14 cellular contexts compared by ENCODE assay signal in the genomic region with DNA sequence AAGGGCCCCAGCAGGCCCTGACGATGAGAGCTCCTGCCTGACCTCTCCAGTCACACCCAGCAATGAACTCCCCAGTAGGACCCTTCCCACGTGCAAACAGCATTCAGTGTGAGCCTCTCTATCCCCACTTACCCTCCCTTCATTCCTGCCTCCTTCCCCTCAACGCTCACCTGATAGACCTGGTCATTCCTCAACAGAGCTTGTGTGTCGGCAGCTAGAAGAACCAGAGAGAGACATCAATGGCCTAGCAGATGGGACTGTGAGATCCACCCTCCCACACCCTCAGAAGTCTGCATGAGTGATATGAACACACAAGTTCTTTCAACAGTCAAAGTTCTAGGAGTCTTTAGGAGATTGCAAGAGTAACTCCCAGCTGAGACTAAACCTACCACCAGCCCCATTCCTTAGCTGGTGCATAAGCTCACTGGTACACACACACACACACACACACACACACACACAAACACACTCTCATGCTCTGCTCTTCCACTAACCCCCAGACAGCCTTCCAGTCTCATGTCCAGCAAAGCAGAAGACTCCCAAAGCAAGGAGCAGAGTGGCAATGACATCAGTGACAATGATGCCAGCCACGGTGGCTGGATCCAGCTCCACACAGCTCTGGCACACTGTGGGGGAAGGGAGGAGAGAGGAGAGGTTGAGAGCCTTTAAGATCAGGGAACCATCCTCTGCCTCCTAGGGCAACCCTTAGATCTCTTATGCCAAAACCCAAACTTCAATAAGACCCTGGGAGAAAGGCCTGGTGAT. TPM values are rescaled to one million over a fixed set of nuclear protein-coding genes. Genes with fewer than 3 reads are reported as not detected.
DNase-seq lines count a peak whose midpoint lies in the region; ATAC-seq and TF ChIP-seq lines count a peak whose summit lies in the region.
"Had no signal": no experiment of that assay in that cellular context is flagged by ENCODE, and none has a peak within 500 bp of the region (broad histone marks: within the 10 kb centered on the region; RNA-seq: fewer than 3 reads in every experiment).

No MANE protein-coding gene starts in this region.

- TF ChIP-seq CTCF in brain microvascular endothelial cell (IDR thresholded peaks at IDR 0.05; ENCODE audit: low read depth, low read length, missing control alignments) = no peak
- no peak for TF ChIP-seq CTCF in foreskin fibroblast (IDR thresholded peaks at IDR 0.05; ENCODE audit: low read depth, low read length)

- H3K4me3 ChIP-seq in brain microvascular endothelial cell (ENCODE audit: low read depth, low read length) = no peak overlapping the region
- H3K4me3 ChIP-seq in foreskin fibroblast (ENCODE audit: low read depth in 1 of 2, low read length in 2 of 2) = no peak overlapping the region
- H3K4me3 ChIP-seq: ovary, smooth muscle cell, tibial artery had no signal

- peak overlapping the region in 2 of 4 donors; percentile 55 to 81 for H3K4me3 Mint-ChIP-seq in IgD-negative memory B cell
- H3K4me3 Mint-ChIP-seq in activated CD4-positive, alpha-beta memory T cell treated with anti-CD3 and anti-CD28 coated beads for 36 hours = peak overlapping the region; percentile 82
- H3K4me3 Mint-ChIP-seq in central memory CD8-positive, alpha-beta T cell = peak overlapping the region; percentile 89
- H3K4me3 Mint-ChIP-seq in stimulated activated effector memory CD8-positive, alpha-beta T cell treated with anti-CD3 and anti-CD28 coated beads, Interleukin-12 subunit alpha, Interleukin-12 subunit beta, amount 100 ng/mL, for 72 hours = peak overlapping the region; percentile 77

- no peak for ATAC-seq in central memory CD8-positive, alpha-beta T cell (replicated peaks; ENCODE audit: extremely low read depth, poor library complexity, severe bottlenecking)
- ATAC-seq in stimulated activated effector memory CD8-positive, alpha-beta T cell treated with anti-CD3 and anti-CD28 coated beads, Interleukin-12 subunit alpha, Interleukin-12 subunit beta, amount 100 ng/mL, for 72 hours = peak; percentile 5
- ATAC-seq in HG03520 (IDR thresholded peaks at IDR 0.05; ENCODE audit: unreplicated experiment) = no peak

- intact Hi-C loops in activated CD4-positive, alpha-beta memory T cell treated with anti-CD3 and anti-CD28 coated beads for 36 hours (cut with micrococcal nuclease) = loop anchor here (2.0 to 5.0 kb wide), 5 partner anchors 58 to 192 kb away; no protein-coding TSS in a partner anchor

- no peaks in the 10 kb centered on the region for H3K36me3 Mint-ChIP-seq in IgD-negative memory B cell
- H3K36me3 Mint-ChIP-seq in activated CD4-positive, alpha-beta memory T cell treated with anti-CD3 and anti-CD28 coated beads for 36 hours = peaks cover 47% of the 10 kb centered on the region
- H3K36me3 Mint-ChIP-seq in central memory CD8-positive, alpha-beta T cell (ENCODE audit: insufficient read depth) = peaks cover 49% of the 10 kb centered on the region
- peaks cover 73% of the 10 kb centered on the region for H3K36me3 Mint-ChIP-seq in stimulated activated effector memory CD8-positive, alpha-beta T cell treated with anti-CD3 and anti-CD28 coated beads, Interleukin-12 subunit alpha, Interleukin-12 subunit beta, amount 100 ng/mL, for 72 hours

- DNase-seq in activated CD4-positive, alpha-beta memory T cell treated with anti-CD3 and anti-CD28 coated beads for 36 hours = peak; percentile 49
- DNase-seq in central memory CD8-positive, alpha-beta T cell (ENCODE audit: low spot score in 2 of 2) = no peak
- DNase-seq in stimulated activated effector memory CD8-positive, alpha-beta T cell treated with anti-CD3 and anti-CD28 coated beads, Interleukin-12 subunit alpha, Interleukin-12 subunit beta, amount 100 ng/mL, for 72 hours (ENCODE audit: low spot score in 2 of 2) = peak in 1 of 2 donors; percentile 61
- DNase-seq in brain microvascular endothelial cell (no peak), foreskin fibroblast (no peak)
- DNase-seq: cerebellar nuclear complex, NCI-H82, ovary, tibial artery had no signal

- in situ Hi-C loops in brain microvascular endothelial cell (cut with HindIII; ENCODE audit: low pct_ligation_motif_present, low sequenced_read_pairs) = no loop called here

- H3K9me3 Mint-ChIP-seq in IgD-negative memory B cell = no peaks in the 10 kb centered on the region
- H3K9me3 Mint-ChIP-seq in activated CD4-positive, alpha-beta memory T cell treated with anti-CD3 and anti-CD28 coated beads for 36 hours = no peaks in the 10 kb centered on the region
- H3K9me3 Mint-ChIP-seq in central memory CD8-positive, alpha-beta T cell = no peaks in the 10 kb centered on the region
- no peaks in the 10 kb centered on the region for H3K9me3 Mint-ChIP-seq in stimulated activated effector memory CD8-positive, alpha-beta T cell treated with anti-CD3 and anti-CD28 coated beads, Interleukin-12 subunit alpha, Interleukin-12 subunit beta, amount 100 ng/mL, for 72 hours

- H3K36me3 ChIP-seq in brain microvascular endothelial cell (replicated peaks) = no peaks in the 10 kb centered on the region
- H3K36me3 ChIP-seq: ovary, tibial artery had no signal

- peak overlapping the region in 2 of 3 donors; percentile 80 to 95 for H3K27ac Mint-ChIP-seq in IgD-negative memory B cell
- peak overlapping the region; percentile 98 for H3K27ac Mint-ChIP-seq in activated CD4-positive, alpha-beta memory T cell treated with anti-CD3 and anti-CD28 coated beads for 36 hours
- peak overlapping the region; percentile 97 for H3K27ac Mint-ChIP-seq in central memory CD8-positive, alpha-beta T cell (ENCODE audit: low read depth)
- peak overlapping the region; percentile 99 for H3K27ac Mint-ChIP-seq in stimulated activated effector memory CD8-positive, alpha-beta T cell treated with anti-CD3 and anti-CD28 coated beads, Interleukin-12 subunit alpha, Interleukin-12 subunit beta, amount 100 ng/mL, for 72 hours

- no peak overlapping the region for H3K27ac ChIP-seq in brain microvascular endothelial cell
- H3K27ac ChIP-seq: ovary, tibial artery had no signal

- H3K4me1 Mint-ChIP-seq in IgD-negative memory B cell = peaks cover 0 to 12% (median 9%) of the 10 kb centered on the region in 3 donors
- H3K4me1 Mint-ChIP-seq in activated CD4-positive, alpha-beta memory T cell treated with anti-CD3 and anti-CD28 coated beads for 36 hours (ENCODE audit: low read depth) = peaks cover 50% of the 10 kb centered on the region
- peaks cover 74% of the 10 kb centered on the region for H3K4me1 Mint-ChIP-seq in central memory CD8-positive, alpha-beta T cell
- H3K4me1 Mint-ChIP-seq in stimulated activated effector memory CD8-positive, alpha-beta T cell treated with anti-CD3 and anti-CD28 coated beads, Interleukin-12 subunit alpha, Interleukin-12 subunit beta, amount 100 ng/mL, for 72 hours = peaks cover 60% of the 10 kb centered on the region

- CTCF ChIA-PET in activated CD4-positive, alpha-beta memory T cell treated with anti-CD3 and anti-CD28 coated beads for 36 hours (lab: Charles Lee) = interaction anchor here (1.0 to 5.0 kb wide), 7 partner anchors 13 to 140 kb away, joined by 4 to 29 read pairs (median 4); no protein-coding TSS in a partner anchor

- H3K27me3 ChIP-seq in brain microvascular endothelial cell (replicated peaks) = no peaks in the 10 kb centered on the region
- H3K27me3 ChIP-seq: ovary had no signal

- no peaks in the 10 kb centered on the region for H3K27me3 Mint-ChIP-seq in IgD-negative memory B cell
- no peaks in the 10 kb centered on the region for H3K27me3 Mint-ChIP-seq in activated CD4-positive, alpha-beta memory T cell treated with anti-CD3 and anti-CD28 coated beads for 36 hours
- no peaks in the 10 kb centered on the region for H3K27me3 Mint-ChIP-seq in central memory CD8-positive, alpha-beta T cell

- POLR2A ChIA-PET in activated CD4-positive, alpha-beta memory T cell treated with anti-CD3 and anti-CD28 coated beads for 36 hours (lab: Charles Lee) = interaction anchor here (0.8 to 1.6 kb wide), 6 partner anchors 9 to 123 kb away, joined by 3 to 6 read pairs (median 3); a partner anchor contains a TSS

RNA-seq across cellular contexts. Expression of a gene that starts 3.0 kb away (rescaled TPM):
- 31.6 TPM for polyA plus RNA-seq in IgD-negative memory B cell
- 100 to 1,000 TPM; 321 to 346 TPM for total RNA-seq in activated CD4-positive, alpha-beta memory T cell treated with anti-CD3 and anti-CD28 coated beads for 36 hours
- total RNA-seq: endothelial cell of umbilical vein, M059J, smooth muscle cell had no signal
- polyA plus RNA-seq: endothelial cell of umbilical vein, smooth muscle cell had no signal

RNA-seq across cellular contexts. Expression of a gene that starts 4.7 kb away (rescaled TPM):
- 12.9 TPM for polyA plus RNA-seq in IgD-negative memory B cell
- total RNA-seq in activated CD4-positive, alpha-beta memory T cell treated with anti-CD3 and anti-CD28 coated beads for 36 hours = 100 to 1,000 TPM; 137 to 138 TPM
- total RNA-seq: endothelial cell of umbilical vein, M059J, smooth muscle cell had no signal
- polyA plus RNA-seq: endothelial cell of umbilical vein, smooth muscle cell had no signal

RNA-seq across cellular contexts. Expression of a gene that starts 19.9 kb away (rescaled TPM):
- 18.3 TPM for polyA plus RNA-seq in IgD-negative memory B cell
- total RNA-seq in activated CD4-positive, alpha-beta memory T cell treated with anti-CD3 and anti-CD28 coated beads for 36 hours = 10 to 100 TPM; 39.1 to 40.4 TPM

RNA-seq across cellular contexts. Expression of a gene that starts 34.9 kb away (rescaled TPM):
- 31.4 TPM for polyA plus RNA-seq in IgD-negative memory B cell
- 100 to 1,000 TPM; 476 to 488 TPM for total RNA-seq in activated CD4-positive, alpha-beta memory T cell treated with anti-CD3 and anti-CD28 coated beads for 36 hours
- total RNA-seq: endothelial cell of umbilical vein, M059J, smooth muscle cell had no signal
- polyA plus RNA-seq: endothelial cell of umbilical vein, smooth muscle cell had no signal
